27 cellular contexts compared by ENCODE assay signal in the genomic region with DNA sequence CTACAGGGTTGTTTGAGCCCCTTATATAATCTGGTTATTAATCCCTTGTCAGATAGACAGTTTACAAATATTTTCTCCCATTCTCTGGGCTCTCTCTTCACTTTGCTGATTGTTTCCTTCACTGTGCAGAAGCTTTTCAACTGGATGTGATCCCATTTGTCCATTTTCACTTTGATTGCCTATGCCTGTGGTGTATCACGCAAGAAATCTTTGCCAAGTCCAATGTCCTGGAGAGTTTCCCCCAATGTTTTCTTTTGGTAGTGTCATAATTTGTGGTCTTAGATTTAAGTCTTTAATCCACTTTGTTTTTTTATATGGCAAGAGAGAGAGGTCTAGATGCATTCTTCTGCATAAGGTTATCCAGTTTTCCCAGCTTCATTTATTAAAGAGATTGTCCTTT.
"Had no signal": no experiment of that assay in that cellular context is flagged by ENCODE, and none has a peak within 500 bp of the region (broad histone marks: within the 10 kb centered on the region; RNA-seq: fewer than 3 reads in every experiment).

No MANE protein-coding gene starts in this region.

- H3K4me1 ChIP-seq: stomach, suprapubic skin, thyroid gland, tibial nerve, transverse colon, upper lobe of left lung, upper lobe of right lung, uterus, vagina had no signal

- DNase-seq: stimulated activated CD4-positive, alpha-beta T cell treated with anti-CD3 and anti-CD28 coated beads, Interleukin-2, amount 100 ng/mL, for 48 hours; stimulated activated CD4-positive, alpha-beta T cell treated with anti-CD3 and anti-CD28 coated beads, Interleukin-4, amount 100 ng/mL, for 1 hour; stimulated activated CD4-positive, alpha-beta T cell treated with anti-CD3 and anti-CD28 coated beads, Interleukin-4, amount 100 ng/mL, for 24 hours; stimulated activated CD4-positive, alpha-beta T cell treated with anti-CD3 and anti-CD28 coated beads, Interleukin-4, amount 100 ng/mL, for 4 hours; stimulated activated CD8-positive, alpha-beta memory T cell treated with anti-CD3 and anti-CD28 coated beads, Interleukin-4, amount 100 ng/mL, for 48 hours; stimulated activated naive B cell treated with anti-CD40 and anti-IgM and Interleukin-4, amounts not matched to agents 10 μg/mL and 1 μg/mL and 100 μg/mL, for 72 hours; stimulated activated naive CD4-positive, alpha-beta T cell; stimulated activated naive CD4-positive, alpha-beta T cell treated with Interleukin-2 at 50 U/mL for 16 hours; stimulated activated naive CD8-positive, alpha-beta T cell treated with anti-CD3 and anti-CD28 coated beads, Interleukin-15, amount 100 ng/mL, for 72 hours; stimulated activated naive CD8-positive, alpha-beta T cell treated with anti-CD3 and anti-CD28 coated beads, Interleukin-15, Interleukin-2, amounts not matched to agents 100 U/mL and 50 U/mL, for 24 hours; stomach; substantia nigra; thyroid gland; tibial artery; transverse colon; trophoblast cell; upper lobe of left lung; upper lobe of right lung; uterus had no signal

- H3K4me3 Mint-ChIP-seq: stimulated activated effector memory CD8-positive, alpha-beta T cell treated with anti-CD3 and anti-CD28 coated beads, Interleukin-12 subunit alpha, Interleukin-12 subunit beta, amount 100 ng/mL, for 72 hours; stimulated activated memory B cell treated with anti-CD40 and anti-IgM and Interleukin-4, amounts not matched to agents 10 μg/mL and 1 μg/mL and 100 μg/mL, for 72 hours; stimulated activated naive B cell treated with anti-CD40 and anti-IgM and Interleukin-4, amounts not matched to agents 10 μg/mL and 1 μg/mL and 100 μg/mL, for 72 hours; stimulated activated naive CD8-positive, alpha-beta T cell treated with anti-CD3 and anti-CD28 coated beads, Interleukin-15, amount 100 ng/mL, for 72 hours; stimulated activated naive CD8-positive, alpha-beta T cell treated with anti-CD3 and anti-CD28 coated beads, Interleukin-15, Interleukin-2, amounts not matched to agents 100 ng/mL and 50 ng/mL, for 24 hours; type B pancreatic cell had no signal

- H3K27ac ChIP-seq: suprapubic skin, thoracic aorta, thyroid gland, tibial artery, tibial nerve, transverse colon, upper lobe of left lung, upper lobe of right lung, uterus, vagina had no signal

- H3K27me3 ChIP-seq: stomach, suprapubic skin, thyroid gland, tibial artery, tibial nerve, transverse colon, upper lobe of left lung, upper lobe of right lung, uterus, vagina had no signal

- ATAC-seq: stimulated activated effector memory CD8-positive, alpha-beta T cell treated with anti-CD3 and anti-CD28 coated beads, Interleukin-12 subunit alpha, Interleukin-12 subunit beta, amount 100 ng/mL, for 72 hours; stimulated activated memory B cell treated with anti-CD40 and anti-IgM and Interleukin-4, amounts not matched to agents 10 μg/mL and 1 μg/mL and 100 μg/mL, for 72 hours; stimulated activated naive B cell treated with anti-CD40 and anti-IgM and Interleukin-4, amounts not matched to agents 10 μg/mL and 1 μg/mL and 100 μg/mL, for 72 hours; stimulated activated naive CD8-positive, alpha-beta T cell treated with anti-CD3 and anti-CD28 coated beads, Interleukin-15, amount 100 ng/mL, for 72 hours; stimulated activated naive CD8-positive, alpha-beta T cell treated with anti-CD3 and anti-CD28 coated beads, Interleukin-15, Interleukin-2, amounts not matched to agents 100 U/mL and 50 U/mL, for 24 hours; upper lobe of right lung had no signal

- H3K9me3 Mint-ChIP-seq: stimulated activated memory B cell treated with anti-CD40 and anti-IgM and Interleukin-4, amounts not matched to agents 10 μg/mL and 1 μg/mL and 100 μg/mL, for 72 hours had no signal

- H3K27ac Mint-ChIP-seq: stimulated activated effector memory CD8-positive, alpha-beta T cell treated with anti-CD3 and anti-CD28 coated beads, Interleukin-12 subunit alpha, Interleukin-12 subunit beta, amount 100 ng/mL, for 72 hours; stimulated activated memory B cell treated with anti-CD40 and anti-IgM and Interleukin-4, amounts not matched to agents 10 μg/mL and 1 μg/mL and 100 μg/mL, for 72 hours; stimulated activated naive B cell treated with anti-CD40 and anti-IgM and Interleukin-4, amounts not matched to agents 10 μg/mL and 1 μg/mL and 100 μg/mL, for 72 hours; stimulated activated naive CD8-positive, alpha-beta T cell treated with anti-CD3 and anti-CD28 coated beads, Interleukin-15, amount 100 ng/mL, for 72 hours; stimulated activated naive CD8-positive, alpha-beta T cell treated with anti-CD3 and anti-CD28 coated beads, Interleukin-15, Interleukin-2, amounts not matched to agents 100 ng/mL and 50 ng/mL, for 24 hours; type B pancreatic cell had no signal

- H3K36me3 Mint-ChIP-seq: stimulated activated effector memory CD8-positive, alpha-beta T cell treated with anti-CD3 and anti-CD28 coated beads, Interleukin-12 subunit alpha, Interleukin-12 subunit beta, amount 100 ng/mL, for 72 hours had no signal

- H3K9me3 ChIP-seq: stomach, suprapubic skin, thoracic aorta, thyroid gland, tibial artery, tibial nerve, transverse colon, upper lobe of left lung, upper lobe of right lung, uterus, vagina had no signal

- H3K27me3 Mint-ChIP-seq: stimulated activated memory B cell treated with anti-CD40 and anti-IgM and Interleukin-4, amounts not matched to agents 10 μg/mL and 1 μg/mL and 100 μg/mL, for 72 hours; stimulated activated naive B cell treated with anti-CD40 and anti-IgM and Interleukin-4, amounts not matched to agents 10 μg/mL and 1 μg/mL and 100 μg/mL, for 72 hours; stimulated activated naive CD8-positive, alpha-beta T cell treated with anti-CD3 and anti-CD28 coated beads, Interleukin-15, amount 100 ng/mL, for 72 hours; stimulated activated naive CD8-positive, alpha-beta T cell treated with anti-CD3 and anti-CD28 coated beads, Interleukin-15, Interleukin-2, amounts not matched to agents 100 ng/mL and 50 ng/mL, for 24 hours; type B pancreatic cell had no signal

- H3K4me3 ChIP-seq: stomach, suprapubic skin, thoracic aorta, thyroid gland, tibial artery, tibial nerve, transverse colon, upper lobe of left lung, upper lobe of right lung, uterus, vagina had no signal

- H3K36me3 ChIP-seq: suprapubic skin, thoracic aorta, thyroid gland, transverse colon, upper lobe of left lung, upper lobe of right lung, uterus, vagina had no signal
